ENCODE assay signal across 14 cellular contexts in the genomic region with DNA sequence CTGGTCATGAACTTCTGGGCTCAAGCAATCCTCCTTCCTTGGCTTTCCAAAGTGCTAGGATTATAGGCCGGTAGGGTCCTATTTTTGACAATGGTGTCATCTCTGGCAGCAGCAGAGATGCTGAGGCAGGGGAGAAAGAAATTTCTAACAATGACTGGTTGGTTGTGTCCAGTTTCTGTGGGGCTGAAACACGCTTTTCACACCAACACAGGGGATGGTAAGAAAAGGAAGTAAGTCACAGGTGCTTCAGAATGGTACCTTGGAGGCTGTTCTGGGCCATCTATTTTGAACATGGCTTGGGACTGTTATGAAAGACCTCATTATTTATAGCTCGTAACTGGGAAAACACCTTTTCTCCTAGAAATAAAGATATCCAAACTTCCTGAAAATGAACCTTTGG.
"Had no signal": no experiment of that assay in that cellular context is flagged by ENCODE, and none has a peak within 500 bp of the region (broad histone marks: within the 10 kb centered on the region; RNA-seq: fewer than 3 reads in every experiment).

No MANE protein-coding gene starts in this region.

- ATAC-seq: gastroesophageal sphincter, heart right ventricle, left lung, T-cell, upper lobe of right lung had no signal

- H3K9me3 Mint-ChIP-seq: activated T-cell treated with anti-CD3 and anti-CD28 coated beads, Interleukin-2, amount 50 U/mL, for 4 hours; neural crest cell; T-cell had no signal

- H3K4me1 Mint-ChIP-seq: neural crest cell had no signal

- DNase-seq: activated gamma-delta T cell treated with Interleukin-2 at 50 U/mL for 16 hours; activated T-cell treated with anti-CD3 and anti-CD28 coated beads, Interleukin-2, amount 50 U/mL, for 4 hours; amygdala; dermis blood vessel endothelial cell; effector memory CD4-positive, alpha-beta T cell; heart right ventricle; left lung; retina; spleen; T-cell; testis; upper lobe of right lung had no signal

- H3K27me3 Mint-ChIP-seq: T-cell had no signal

- H3K4me3 Mint-ChIP-seq: activated T-cell treated with anti-CD3 and anti-CD28 coated beads, Interleukin-2, amount 50 U/mL, for 4 hours; neural crest cell; T-cell had no signal
